ENCODE assay signal across 1 cellular context in the genomic region with DNA sequence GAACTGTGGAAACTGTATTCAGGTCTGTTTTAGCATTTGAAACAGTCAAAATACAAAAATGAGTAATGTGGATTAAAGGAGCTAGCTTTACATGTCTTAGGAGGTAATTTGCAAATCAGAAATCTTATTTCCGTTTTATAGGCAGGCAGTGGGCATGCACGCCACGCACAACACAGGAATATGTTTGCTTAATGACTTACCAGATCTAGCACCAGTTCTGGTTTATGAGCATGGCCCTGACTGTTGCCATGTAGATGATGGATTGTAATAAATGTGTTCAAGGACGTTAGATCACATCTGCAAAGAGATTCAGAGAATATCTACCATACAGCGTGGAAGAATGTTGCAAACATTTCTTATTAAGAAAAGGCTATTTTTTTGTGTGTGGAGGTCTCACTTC.
TF ChIP-seq lines count a peak whose summit lies in the region.

No MANE protein-coding gene starts in this region.

TF ChIP-seq in H1, 55 proteins besides CTCF, POLR2A, EP300 and RAD21 (continued from another document):
- TF ChIP-seq RNF2 (IDR thresholded peaks at IDR 0.05; ENCODE audit: borderline replicate concordance, low read depth, low read length, missing control alignments, poor library complexity, severe bottlenecking) (no peak), HDAC2 (IDR thresholded peaks at IDR 0.05; ENCODE audit: borderline replicate concordance in 1 of 2, low read depth in 2 of 2, low read length in 2 of 2) (no peak)
TF ChIP-seq in H1: peak in this region for 0.
